In the genomic region with DNA sequence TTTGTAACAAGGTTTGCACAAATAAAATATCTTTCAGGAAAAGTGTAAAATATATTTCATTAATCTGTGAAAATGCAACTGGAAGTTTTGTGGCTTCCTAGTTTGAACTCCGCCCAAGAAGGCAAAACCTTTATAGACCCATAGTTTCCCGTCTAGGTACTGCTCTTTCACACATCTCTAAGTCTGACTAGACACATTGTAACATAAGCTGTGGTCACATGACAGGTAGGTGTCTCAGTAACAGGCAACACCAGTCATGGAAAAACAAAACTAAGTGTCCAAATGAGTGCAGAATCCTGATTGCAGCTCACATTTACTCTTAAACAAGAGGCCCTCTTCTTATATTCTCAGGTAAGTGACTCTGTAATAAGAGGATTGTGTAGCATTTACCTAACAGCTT, we compare ENCODE assay signal across 22 cellular contexts. TPM values are rescaled to one million over a fixed set of nuclear protein-coding genes. Genes with fewer than 3 reads are reported as not detected.
"Had no signal": no experiment of that assay in that cellular context is flagged by ENCODE, and none has a peak within 500 bp of the region (broad histone marks: within the 10 kb centered on the region; RNA-seq: fewer than 3 reads in every experiment).

No MANE protein-coding gene starts in this region.

- H3K27ac ChIP-seq: brain microvascular endothelial cell had no signal

- H3K4me1 Mint-ChIP-seq: activated B cell treated with CpG ODN at 0.5 μM for 24 hours; activated naive CD8-positive, alpha-beta T cell treated with anti-CD3 and anti-CD28 coated beads for 36 hours; T-helper 17 cell had no signal

- H3K36me3 Mint-ChIP-seq: activated naive CD4-positive, alpha-beta T cell treated with anti-CD3 and anti-CD28 coated beads, Interleukin-2, amount 10 ng/mL, durations not matched to agents 7 days and 5 days had no signal

- DNase-seq: activated B cell treated with CpG ODN at 0.5 μM for 24 hours; activated CD8-positive, alpha-beta memory T cell treated with anti-CD3 and anti-CD28 coated beads, Interleukin-2, amount 50 U/mL, for 4 hours; activated CD8-positive, alpha-beta T cell treated with anti-CD3 and anti-CD28 coated beads for 36 hours; activated gamma-delta T cell treated with Interleukin-2 at 50 U/mL for 16 hours; activated naive CD4-positive, alpha-beta T cell treated with anti-CD3 and anti-CD28 coated beads, Interleukin-2, amount 10 ng/mL, durations not matched to agents 7 days and 5 days; activated naive CD8-positive, alpha-beta T cell treated with anti-CD3 and anti-CD28 coated beads for 36 hours; activated T-cell treated with anti-CD3 and anti-CD28 coated beads, Interleukin-2, amount 50 U/mL, for 72 hours; brain microvascular endothelial cell; caudate nucleus; KBM-7; MG63; MV-4-11; NCI-H1092 treated with DMSO at 0.1 percent for 48 hours; NCI-H1417 treated with DMSO at 0.1 percent for 48 hours; NCI-H1694; NCI-H2029; NCI-H510A treated with DMSO at 0.1 percent for 48 hours; PC-3; SHP77 treated with DMSO at 0.1 percent for 48 hours; T-helper 17 cell; T-helper 9 cell had no signal

- H3K27me3 ChIP-seq: brain microvascular endothelial cell, MG63 had no signal

- H3K27ac Mint-ChIP-seq: activated B cell treated with CpG ODN at 0.5 μM for 24 hours; activated CD8-positive, alpha-beta T cell treated with anti-CD3 and anti-CD28 coated beads for 36 hours; activated naive CD4-positive, alpha-beta T cell treated with anti-CD3 and anti-CD28 coated beads, Interleukin-2, amount 10 ng/mL, durations not matched to agents 7 days and 5 days; activated naive CD8-positive, alpha-beta T cell treated with anti-CD3 and anti-CD28 coated beads for 36 hours; activated T-cell treated with anti-CD3 and anti-CD28 coated beads, Interleukin-2, amount 50 U/mL, for 72 hours; activated T-helper 2 cell treated with anti-CD3 and anti-CD28 coated beads, Interferon-gamma antibody, Interleukin-2, Interleukin-4, amounts not matched to agents 10 μg/mL and 5 μg/mL and 100 μg/mL, durations not matched to agents 14 hours and 24 hours and 36 hours; T-helper 17 cell had no signal

- ATAC-seq: activated CD8-positive, alpha-beta T cell treated with anti-CD3 and anti-CD28 coated beads for 36 hours; activated T-cell treated with anti-CD3 and anti-CD28 coated beads, Interleukin-2, amount 50 U/mL, for 72 hours; PC-3; T-helper 17 cell had no signal

- H3K4me3 Mint-ChIP-seq: activated B cell treated with CpG ODN at 0.5 μM for 24 hours; activated CD8-positive, alpha-beta T cell treated with anti-CD3 and anti-CD28 coated beads for 36 hours; activated naive CD4-positive, alpha-beta T cell treated with anti-CD3 and anti-CD28 coated beads, Interleukin-2, amount 10 ng/mL, durations not matched to agents 7 days and 5 days; activated naive CD8-positive, alpha-beta T cell treated with anti-CD3 and anti-CD28 coated beads for 36 hours; activated T-cell treated with anti-CD3 and anti-CD28 coated beads, Interleukin-2, amount 50 U/mL, for 72 hours; T-helper 17 cell had no signal

RNA-seq across cellular contexts. Expression of gene SNCA, which starts 55.6 kb away (rescaled TPM):
- total RNA-seq: activated CD8-positive, alpha-beta T cell treated with anti-CD3 and anti-CD28 coated beads for 36 hours had no signal
